In genomic region chr11:75283391-75283931, GRCh38 we compare ENCODE assay signal across 26 cellular contexts. TPM values are rescaled to one million over a fixed set of nuclear protein-coding genes. Genes with fewer than 3 reads are reported as not detected.
"Had no signal": no experiment of that assay in that cellular context is flagged by ENCODE, and none has a peak within 500 bp of the region (broad histone marks: within the 10 kb centered on the region; RNA-seq: fewer than 3 reads in every experiment).

No MANE protein-coding gene starts in this region.

- H3K27me3 ChIP-seq: breast epithelium, neural progenitor cell, right lobe of liver, suprapubic skin, tibial artery, upper lobe of right lung had no signal

- H3K4me3 Mint-ChIP-seq: activated B cell treated with CpG ODN at 0.5 μM for 24 hours; activated T-cell treated with anti-CD3 and anti-CD28 coated beads, Interleukin-2, amount 50 U/mL, for 72 hours; naive thymus-derived CD8-positive, alpha-beta T cell; neural progenitor cell; stimulated activated effector memory CD8-positive, alpha-beta T cell treated with anti-CD3 and anti-CD28 coated beads, Interleukin-12 subunit alpha, Interleukin-12 subunit beta, amount 100 ng/mL, for 72 hours; T-cell; T-helper 2 cell treated with Interferon-gamma antibody and Interleukin-4, amounts not matched to agents 5 μg/mL and 100 μg/mL, for 36 hours had no signal

- H3K27ac ChIP-seq: neural progenitor cell, right lobe of liver, suprapubic skin, tibial artery, upper lobe of right lung had no signal

- H3K27me3 Mint-ChIP-seq: activated B cell treated with CpG ODN at 0.5 μM for 24 hours; naive thymus-derived CD8-positive, alpha-beta T cell; T-cell had no signal

- H3K4me1 Mint-ChIP-seq: activated B cell treated with CpG ODN at 0.5 μM for 24 hours had no signal

- H3K36me3 ChIP-seq: neural progenitor cell had no signal

- H3K4me1 ChIP-seq: breast epithelium, neural progenitor cell, right lobe of liver had no signal

- DNase-seq: activated B cell treated with CpG ODN at 0.5 μM for 24 hours; activated naive CD4-positive, alpha-beta T cell; activated T-cell treated with anti-CD3 and anti-CD28 coated beads for 4 hours; activated T-cell treated with anti-CD3 and anti-CD28 coated beads, Interleukin-2, amount 50 U/mL, for 72 hours; central memory CD4-positive, alpha-beta T cell; head of caudate nucleus; hypothalamus; midbrain; naive thymus-derived CD8-positive, alpha-beta T cell; right lobe of liver; stimulated activated CD4-positive, alpha-beta T cell treated with anti-CD3 and anti-CD28 coated beads, Interleukin-12 subunit alpha, Interleukin-12 subunit beta, amount 100 ng/mL, for 4 hours; stimulated activated CD4-positive, alpha-beta T cell treated with anti-CD3 and anti-CD28 coated beads, Interleukin-4, amount 100 ng/mL, for 24 hours; T-cell; tibial artery; upper lobe of right lung had no signal

- ATAC-seq: activated naive CD4-positive, alpha-beta T cell treated with anti-CD3 and anti-CD28 coated beads, Interleukin-2, amount 50 U/mL, for 72 hours; activated T-cell treated with anti-CD3 and anti-CD28 coated beads, Interleukin-2, amount 50 U/mL, for 72 hours; naive thymus-derived CD8-positive, alpha-beta T cell; right lobe of liver; stimulated activated effector memory CD8-positive, alpha-beta T cell treated with anti-CD3 and anti-CD28 coated beads, Interleukin-12 subunit alpha, Interleukin-12 subunit beta, amount 100 ng/mL, for 72 hours; T-cell; upper lobe of right lung had no signal

- H3K36me3 Mint-ChIP-seq: activated naive CD4-positive, alpha-beta T cell treated with anti-CD3 and anti-CD28 coated beads, Interleukin-2, amount 50 U/mL, for 72 hours; neural progenitor cell had no signal

- H3K9me3 Mint-ChIP-seq: activated B cell treated with CpG ODN at 0.5 μM for 24 hours; activated naive CD4-positive, alpha-beta T cell treated with anti-CD3 and anti-CD28 coated beads, Interleukin-2, amount 50 U/mL, for 72 hours; activated T-cell treated with anti-CD3 and anti-CD28 coated beads, Interleukin-2, amount 50 U/mL, for 72 hours; naive thymus-derived CD8-positive, alpha-beta T cell; neural progenitor cell; stimulated activated effector memory CD8-positive, alpha-beta T cell treated with anti-CD3 and anti-CD28 coated beads, Interleukin-12 subunit alpha, Interleukin-12 subunit beta, amount 100 ng/mL, for 72 hours; T-cell; T-helper 2 cell treated with Interferon-gamma antibody and Interleukin-4, amounts not matched to agents 5 μg/mL and 100 μg/mL, for 36 hours had no signal

- H3K9ac ChIP-seq: neural progenitor cell had no signal

- H3K4me3 ChIP-seq: breast epithelium, neural progenitor cell, right lobe of liver, suprapubic skin, tibial artery, upper lobe of right lung had no signal

- H3K27ac Mint-ChIP-seq: activated B cell treated with CpG ODN at 0.5 μM for 24 hours; activated naive CD4-positive, alpha-beta T cell treated with anti-CD3 and anti-CD28 coated beads, Interleukin-2, amount 50 U/mL, for 72 hours; activated T-cell treated with anti-CD3 and anti-CD28 coated beads, Interleukin-2, amount 50 U/mL, for 72 hours; neural progenitor cell; T-helper 2 cell treated with Interferon-gamma antibody and Interleukin-4, amounts not matched to agents 5 μg/mL and 100 μg/mL, for 36 hours had no signal

- H3K9me3 ChIP-seq: breast epithelium, right lobe of liver, suprapubic skin, tibial artery, upper lobe of right lung had no signal

- FAIRE-seq: endothelial cell of umbilical vein had no signal

RNA-seq across cellular contexts. Expression of gene TPBGL, which starts 42.9 kb away (rescaled TPM):
- total RNA-seq: activated B cell treated with CpG ODN at 0.5 μM for 24 hours, endothelial cell of umbilical vein, fibroblast of lung, fibroblast of villous mesenchyme, osteocyte, right lobe of liver, skeletal muscle tissue had no signal
- polyA plus RNA-seq: endothelial cell of umbilical vein, fibroblast of lung had no signal
